ENCODE assay signal across 8 cellular contexts in genomic region chrX:18353931-18354368, GRCh38. TPM values are rescaled to one million over a fixed set of nuclear protein-coding genes. Genes with fewer than 3 reads are reported as not detected.
A peak's percentile ranks its signal among the peaks of the same experiment; 100 is the strongest.
DNase-seq lines count a peak whose midpoint lies in the region; ATAC-seq and TF ChIP-seq lines count a peak whose summit lies in the region.

No MANE protein-coding gene starts in this region.

- H3K27ac Mint-ChIP-seq in CD4-positive, CD25-positive, alpha-beta regulatory T cell = no peak overlapping the region
- H3K27ac Mint-ChIP-seq in activated T-cell treated with anti-CD3 and anti-CD28 coated beads, Interleukin-2, amount 50 U/mL, for 72 hours = no peak overlapping the region

- DNase-seq in CD4-positive, CD25-positive, alpha-beta regulatory T cell = peak in 1 of 3 donors; percentile 5
- DNase-seq in LNCaP clone FGC (ENCODE audit: low read depth) (no peak), cardiac muscle cell (ENCODE audit: low read depth in 1 of 2, low spot score in 1 of 2) (peak in 1 of 2 donors; percentile 38), psoas muscle (no peak), NCI-H226 (no peak)
- DNase-seq in activated T-cell treated with anti-CD3 and anti-CD28 coated beads, Interleukin-2, amount 50 U/mL, for 72 hours = peak; percentile 28 to 43

- no peaks in the 10 kb centered on the region for H3K36me3 Mint-ChIP-seq in CD4-positive, CD25-positive, alpha-beta regulatory T cell
- H3K36me3 Mint-ChIP-seq in activated T-cell treated with anti-CD3 and anti-CD28 coated beads, Interleukin-2, amount 50 U/mL, for 72 hours (ENCODE audit: insufficient read depth in 2 of 2) = no peaks in the 10 kb centered on the region

- peak overlapping the region; percentile 58 to 85 (median 82) for H3K4me3 Mint-ChIP-seq in CD4-positive, CD25-positive, alpha-beta regulatory T cell
- peak overlapping the region; percentile 79 to 81 for H3K4me3 Mint-ChIP-seq in activated T-cell treated with anti-CD3 and anti-CD28 coated beads, Interleukin-2, amount 50 U/mL, for 72 hours

- no peaks in the 10 kb centered on the region for H3K9me3 ChIP-seq in CD4-positive, CD25-positive, alpha-beta regulatory T cell (ENCODE audit: control insufficient read depth in 2 of 2, low read length in 2 of 2)
- no peaks in the 10 kb centered on the region for H3K9me3 ChIP-seq in cardiac muscle cell (ENCODE audit: low read depth)
- H3K9me3 ChIP-seq in psoas muscle = no peaks in the 10 kb centered on the region

- H3K4me1 ChIP-seq in CD4-positive, CD25-positive, alpha-beta regulatory T cell (ENCODE audit: control insufficient read depth, insufficient read depth, low read length, poor library complexity, severe bottlenecking) = no peaks in the 10 kb centered on the region
- H3K4me1 ChIP-seq in cardiac muscle cell (ENCODE audit: low read depth) (no peaks in the 10 kb centered on the region), psoas muscle (no peaks in the 10 kb centered on the region)

- TF ChIP-seq CTCF in LNCaP clone FGC (IDR thresholded peaks at IDR 0.05; ENCODE audit: control insufficient read depth, extremely low read depth, insufficient read depth) = no peak
- TF ChIP-seq CTCF in cardiac muscle cell (IDR thresholded peaks at IDR 0.05; ENCODE audit: low read depth, low read length) = no peak
- TF ChIP-seq CTCF in psoas muscle (IDR thresholded peaks at IDR 0.05) = no peak

- H3K27me3 Mint-ChIP-seq in CD4-positive, CD25-positive, alpha-beta regulatory T cell = peaks cover 18% of the 10 kb centered on the region
- peaks cover 14% of the 10 kb centered on the region for H3K27me3 Mint-ChIP-seq in activated T-cell treated with anti-CD3 and anti-CD28 coated beads, Interleukin-2, amount 50 U/mL, for 72 hours (ENCODE audit: low read depth)

- H3K4me1 Mint-ChIP-seq in CD4-positive, CD25-positive, alpha-beta regulatory T cell = peaks cover 0 to 12% (median 0%) of the 10 kb centered on the region in 4 donors
- H3K4me1 Mint-ChIP-seq in activated T-cell treated with anti-CD3 and anti-CD28 coated beads, Interleukin-2, amount 50 U/mL, for 72 hours (ENCODE audit: low read depth) = no peaks in the 10 kb centered on the region

- no peak overlapping the region for H3K27ac ChIP-seq in CD4-positive, CD25-positive, alpha-beta regulatory T cell (ENCODE audit: insufficient read depth, low read length, poor library complexity, severe bottlenecking)
- no peak overlapping the region for H3K27ac ChIP-seq in cardiac muscle cell
- no peak overlapping the region for H3K27ac ChIP-seq in psoas muscle

- H3K9me3 Mint-ChIP-seq in CD4-positive, CD25-positive, alpha-beta regulatory T cell = no peaks in the 10 kb centered on the region
- no peaks in the 10 kb centered on the region for H3K9me3 Mint-ChIP-seq in activated T-cell treated with anti-CD3 and anti-CD28 coated beads, Interleukin-2, amount 50 U/mL, for 72 hours

- intact Hi-C loops in psoas muscle (cut with DNase I) = no loop called here

- no peak overlapping the region for H3K4me3 ChIP-seq in CD4-positive, CD25-positive, alpha-beta regulatory T cell (ENCODE audit: low read depth, low read length)
- H3K4me3 ChIP-seq in LNCaP clone FGC (ENCODE audit: low read depth, low read length) (peak overlapping the region; percentile 59), cardiac muscle cell (peak overlapping the region; percentile 49), psoas muscle (peak overlapping the region; percentile 68)

- peaks cover 8% of the 10 kb centered on the region for H3K27me3 ChIP-seq in CD4-positive, CD25-positive, alpha-beta regulatory T cell (ENCODE audit: control insufficient read depth, insufficient read depth, low read length)
- H3K27me3 ChIP-seq in cardiac muscle cell (no peaks in the 10 kb centered on the region), psoas muscle (ENCODE audit: insufficient read depth in 3 of 3, low read length in 2 of 3) (peaks cover 0 to 9% (median 0%) of the 10 kb centered on the region in 3 donors)

- WGBS in psoas muscle, 3 donors = 0 to 30% (median 1%) methylated on average over 7 to 50 of the region's 50 CpGs

- no peaks in the 10 kb centered on the region for H3K36me3 ChIP-seq in CD4-positive, CD25-positive, alpha-beta regulatory T cell (ENCODE audit: control insufficient read depth, insufficient read depth, low read length)
- H3K36me3 ChIP-seq in cardiac muscle cell = no peaks in the 10 kb centered on the region
- H3K36me3 ChIP-seq in psoas muscle (ENCODE audit: insufficient read depth in 1 of 2, low read depth in 1 of 2) = no peaks in the 10 kb centered on the region

- peak in 1 of 2 donors; percentile 31 for ATAC-seq in CD4-positive, CD25-positive, alpha-beta regulatory T cell (ENCODE audit: low read depth in 2 of 2)
- ATAC-seq in activated T-cell treated with anti-CD3 and anti-CD28 coated beads, Interleukin-2, amount 50 U/mL, for 72 hours (replicated peaks in 1 of 2) = peak; percentile 73 to 76
- ATAC-seq in psoas muscle (peak; percentile 22 to 45 (median 24)), GM21529 (IDR thresholded peaks at IDR 0.05; ENCODE audit: unreplicated experiment) (no peak), HG03135 (IDR thresholded peaks at IDR 0.05; ENCODE audit: unreplicated experiment) (no peak)

RNA-seq across cellular contexts. Expression of gene SCML2, which starts 0.5 kb away (rescaled TPM):
- total RNA-seq in CD4-positive, CD25-positive, alpha-beta regulatory T cell = 0.22 TPM
- polyA plus RNA-seq in CD4-positive, CD25-positive, alpha-beta regulatory T cell = under 1 TPM in 3 of 4 donors, not detected in 1; 0.19 to 0.73 (median 0.38) TPM
- total RNA-seq in activated T-cell treated with anti-CD3 and anti-CD28 coated beads, Interleukin-2, amount 50 U/mL, for 72 hours = 1 to 10 TPM; 3.0 TPM
- total RNA-seq in cardiac muscle cell (4.6 and 6.1 TPM in 2 replicates), psoas muscle (1 to 10 TPM; 1.1 to 1.6 (median 1.4) TPM)
- polyA plus RNA-seq in cardiac muscle cell (8.4 and 14.5 TPM in 2 replicates), psoas muscle (1 to 10 TPM; 1.6 to 3.0 (median 2.3) TPM)

Comparison
In these comparisons a context has a peak if more than half of its experiments do, and no peak if none do; other contexts are left out.
1. ATAC-seq: peak in activated T-cell treated with anti-CD3 and anti-CD28 coated beads, Interleukin-2, amount 50 U/mL, for 72 hours (2 of 2) and psoas muscle (4 of 4); none in GM21529 (single experiment) and HG03135 (single experiment).
2. DNase-seq: peak in activated T-cell treated with anti-CD3 and anti-CD28 coated beads, Interleukin-2, amount 50 U/mL, for 72 hours (2 of 2); none in LNCaP clone FGC (single experiment), psoas muscle (0 of 2) and NCI-H226 (single experiment).